17 cellular contexts compared by ENCODE assay signal in genomic region chr12:94587266-94588241, GRCh38.
A peak's percentile ranks its signal among the peaks of the same experiment; 100 is the strongest.
DNase-seq lines count a peak whose midpoint lies in the region; ATAC-seq, FAIRE-seq and TF ChIP-seq lines count a peak whose summit lies in the region.
"Had no signal": no experiment of that assay in that cellular context is flagged by ENCODE, and none has a peak within 500 bp of the region (broad histone marks: within the 10 kb centered on the region; RNA-seq: fewer than 3 reads in every experiment).

No MANE protein-coding gene starts in this region.

- TF ChIP-seq EP300 in GM12878 (IDR thresholded peaks at IDR 0.05; ENCODE audit: borderline replicate concordance in 1 of 2, control insufficient read depth in 1 of 2, low read depth in 2 of 2, low read length in 2 of 2) = no peak

- no peaks in the 10 kb centered on the region for H3K79me2 ChIP-seq in GM12878 (ENCODE audit: control insufficient read depth, insufficient read depth, low read length)

- peaks cover 0 to 5% of the 10 kb centered on the region in 2 experiments; a peak in 1 of 4 replicates for H3K36me3 ChIP-seq in GM12878 (ENCODE audit: control insufficient read depth in 2 of 2, insufficient read depth in 2 of 2, low read length in 1 of 2)
- no peaks in the 10 kb centered on the region for H3K36me3 ChIP-seq in thyroid gland
- H3K36me3 ChIP-seq in SJCRH30 = no peaks in the 10 kb centered on the region
- H3K36me3 ChIP-seq: BLaER1, tibial artery had no signal

- no peak overlapping the region for H3K4me2 ChIP-seq in GM12878 (ENCODE audit: control insufficient read depth, insufficient read depth)

- no peaks in the 10 kb centered on the region for H3K27me3 ChIP-seq in GM12878 (replicated peaks in 1 of 2; ENCODE audit: control insufficient read depth in 2 of 2, insufficient read depth in 2 of 2, low read length in 1 of 2)
- no peaks in the 10 kb centered on the region for H3K27me3 ChIP-seq in right cardiac atrium (ENCODE audit: control insufficient read depth, insufficient read depth)
- H3K27me3 ChIP-seq in thyroid gland = no peaks in the 10 kb centered on the region
- no peaks in the 10 kb centered on the region for H3K27me3 ChIP-seq in SJCRH30
- H3K27me3 ChIP-seq: BLaER1, tibial artery had no signal

- H3K9me3 Mint-ChIP-seq in neural crest cell = no peaks in the 10 kb centered on the region
- H3K9me3 Mint-ChIP-seq: activated CD4-positive, alpha-beta T cell treated with anti-CD3 and anti-CD28 coated beads, Interleukin-2, amount 10 ng/mL, durations not matched to agents 24 days and 14 days; activated T-cell treated with anti-CD3 and anti-CD28 coated beads, Interleukin-2, amount 50 U/mL, for 4 hours; HFFc6; T-helper 2 cell treated with Interferon-gamma antibody and Interleukin-4, amounts not matched to agents 5 μg/mL and 100 μg/mL, for 36 hours had no signal

- no peaks in the 10 kb centered on the region for H3K36me3 Mint-ChIP-seq in neural crest cell (ENCODE audit: low read depth)
- H3K36me3 Mint-ChIP-seq: naive thymus-derived CD4-positive, alpha-beta T cell had no signal

- ATAC-seq in GM12878 = no peak
- ATAC-seq in right cardiac atrium = peak; percentile 81 to 96
- ATAC-seq in HG03460 (IDR thresholded peaks at IDR 0.05; ENCODE audit: unreplicated experiment) = no peak
- ATAC-seq: activated T-cell treated with anti-CD3 and anti-CD28 coated beads, Interleukin-2, amount 50 U/mL, for 4 hours; naive thymus-derived CD4-positive, alpha-beta T cell had no signal

- H3K9me3 ChIP-seq in GM12878 (replicated peaks; ENCODE audit: control insufficient read depth, insufficient read depth, low read length) (no peaks in the 10 kb centered on the region), right cardiac atrium (ENCODE audit: control insufficient read depth, low read length) (no peaks in the 10 kb centered on the region), thyroid gland (no peaks in the 10 kb centered on the region), SJCRH30 (replicated peaks) (no peaks in the 10 kb centered on the region)
- H3K9me3 ChIP-seq: BLaER1, tibial artery had no signal

- H3K4me1 ChIP-seq in GM12878 (ENCODE audit: control insufficient read depth, insufficient read depth, low read length) (no peaks in the 10 kb centered on the region), right cardiac atrium (ENCODE audit: control insufficient read depth, insufficient read depth, low read length) (peaks cover 7% of the 10 kb centered on the region), thyroid gland (peaks cover 24 to 41% of the 10 kb centered on the region in 2 donors), SJCRH30 (no peaks in the 10 kb centered on the region)
- H3K4me1 ChIP-seq: tibial artery had no signal

- DNase-seq in GM12878 (ENCODE audit: low read depth, low spot score) (no peak), right cardiac atrium (peak in 1 of 3 donors; percentile 52), neural crest cell (ENCODE audit: low read depth, low spot score) (no peak), thyroid gland (no peak), T-helper 2 cell (no peak), SJCRH30 (no peak), SKM-1 treated with dmso at 0.1 percent for 144 hours (lab: John Stamatoyannopoulos, UW; ENCODE audit: unreplicated experiment) (no peak)
- DNase-seq: activated CD4-positive, alpha-beta T cell treated with anti-CD3 and anti-CD28 coated beads, Interleukin-2, amount 10 ng/mL, durations not matched to agents 24 days and 14 days; activated T-cell treated with anti-CD3 and anti-CD28 coated beads, Interleukin-2, amount 50 U/mL, for 4 hours; HFFc6; naive thymus-derived CD4-positive, alpha-beta T cell; NCI-H2081 treated with DMSO at 0.1 percent for 48 hours; tibial artery had no signal

- FAIRE-seq in GM12878 (lab: Jason Lieb, UNC) = no peak
- FAIRE-seq: HTR-8/SVneo had no signal

- SMC1A ChIA-PET in GM12878 (lab: Charles Lee; ENCODE audit: uncharacterized antibody, unreplicated experiment) = interaction anchor here (0.9 to 2.1 kb wide), 2 partner anchors 8 to 135 kb away, joined by 3 to 8 read pairs; no protein-coding TSS in a partner anchor

- H3K27ac ChIP-seq in GM12878 (ENCODE audit: control insufficient read depth, insufficient read depth) (no peak overlapping the region), right cardiac atrium (ENCODE audit: low read length) (peak overlapping the region; percentile 92), thyroid gland (peak overlapping the region; percentile 13 to 64 (median 49)), SJCRH30 (no peak overlapping the region)
- H3K27ac ChIP-seq: BLaER1, tibial artery had no signal

- no peak overlapping the region for H3K9ac ChIP-seq in GM12878 (ENCODE audit: control insufficient read depth, insufficient read depth, low read length)
- H3K9ac ChIP-seq: BLaER1 had no signal

- no peaks in the 10 kb centered on the region for H4K20me1 ChIP-seq in GM12878 (ENCODE audit: control insufficient read depth, insufficient read depth)
- H4K20me1 ChIP-seq: BLaER1 had no signal

- TF ChIP-seq POLR2A in GM12878 (IDR thresholded peaks at IDR 0.05; ENCODE audit: low read depth, low read length) = no peak
- TF ChIP-seq POLR2A in thyroid gland (IDR thresholded peaks at IDR 0.05) = no peak

- peaks cover 68% of the 10 kb centered on the region for H3K4me1 Mint-ChIP-seq in neural crest cell

- intact Hi-C loops in GM12878 (cut with micrococcal nuclease; ENCODE audit: unreplicated experiment) = no loop called here
- intact Hi-C loops in right cardiac atrium (cut with DNase I) = no loop called here
- intact Hi-C loops in thyroid gland (cut with DNase I) = no loop called here

- POLR2A ChIA-PET in GM12878 (lab: Charles Lee) = interaction anchor here (1.2 kb wide), 1 partner anchor 17 kb away, joined by 5 read pairs; no protein-coding TSS in a partner anchor

- in situ Hi-C loops in GM12878 (cut with MboI) = no loop called here

- peak overlapping the region; percentile 95 for H3K27ac Mint-ChIP-seq in neural crest cell (ENCODE audit: unreplicated experiment)
- H3K27ac Mint-ChIP-seq: activated CD4-positive, alpha-beta T cell treated with anti-CD3 and anti-CD28 coated beads, Interleukin-2, amount 10 ng/mL, durations not matched to agents 24 days and 14 days; HFFc6; naive thymus-derived CD4-positive, alpha-beta T cell; T-helper 2 cell treated with Interferon-gamma antibody and Interleukin-4, amounts not matched to agents 5 μg/mL and 100 μg/mL, for 36 hours had no signal

- no peak overlapping the region for H2AFZ ChIP-seq in GM12878 (ENCODE audit: control insufficient read depth, low read depth, low read length)

- CTCF ChIA-PET in GM12878 (lab: Yijun Ruan, JAX) = interaction anchor here (0.8 kb wide), 1 partner anchor 162 kb away, joined by 3 read pairs; no protein-coding TSS in a partner anchor

- TF ChIP-seq RAD21 in GM12878 (IDR thresholded peaks at IDR 0.05; ENCODE audit: insufficient read depth, low read depth, low read length) = no peak

- TF ChIP-seq CTCF in GM12878 (IDR thresholded peaks at IDR 0.05 in 2 of 3, conservative IDR thresholded peaks at IDR 0.05 in 1 of 3; ENCODE audit: control insufficient read depth in 2 of 3, extremely low read depth in 1 of 3, insufficient read depth in 1 of 3, low read depth in 3 of 3, low read length in 3 of 3) = no peak
- no peak for TF ChIP-seq CTCF in neural crest cell (conservative IDR thresholded peaks at IDR 0.05)
- no peak for TF ChIP-seq CTCF in thyroid gland (IDR thresholded peaks at IDR 0.05)

- H3K4me3 Mint-ChIP-seq in neural crest cell = peak overlapping the region; percentile 69
- H3K4me3 Mint-ChIP-seq: activated CD4-positive, alpha-beta T cell treated with anti-CD3 and anti-CD28 coated beads, Interleukin-2, amount 10 ng/mL, durations not matched to agents 24 days and 14 days; activated T-cell treated with anti-CD3 and anti-CD28 coated beads, Interleukin-2, amount 50 U/mL, for 4 hours; HFFc6; naive thymus-derived CD4-positive, alpha-beta T cell; T-helper 2 cell treated with Interferon-gamma antibody and Interleukin-4, amounts not matched to agents 5 μg/mL and 100 μg/mL, for 36 hours had no signal

- no peak overlapping the region for H3K4me3 ChIP-seq in GM12878
- no peak overlapping the region for H3K4me3 ChIP-seq in right cardiac atrium (ENCODE audit: low read length)
- no peak overlapping the region for H3K4me3 ChIP-seq in thyroid gland (replicated peaks in 1 of 3)
- no peak overlapping the region for H3K4me3 ChIP-seq in SJCRH30
- H3K4me3 ChIP-seq: BLaER1, tibial artery had no signal

- no peaks in the 10 kb centered on the region for H3K27me3 Mint-ChIP-seq in neural crest cell (ENCODE audit: low read depth)

- WGBS in GM12878 (ENCODE audit: insufficient coverage, insufficient replicate concordance, low lambda C conversion rate, missing lambda C conversion rate) = 91% methylated on average over 14 of the region's 14 CpGs
- 67% methylated on average over 14 of the region's 14 CpGs for WGBS in right cardiac atrium
- 70 to 86% methylated on average over 14 of the region's 14 CpGs for WGBS in thyroid gland, 2 donors

- RAD21 ChIA-PET in GM12878 (lab: Charles Lee; ENCODE audit: unreplicated experiment) = interaction anchor here (1.0 kb wide), 1 partner anchor 288 kb away, joined by 3 read pairs; no protein-coding TSS in a partner anchor

- no TSS peak for BruUV-seq in GM12878 (replicated peaks; lab: Mats Ljungman, UMichigan)

TF ChIP-seq in GM12878, 131 proteins besides CTCF, POLR2A, EP300 and RAD21:
- TF ChIP-seq ETV6 (conservative IDR thresholded peaks at IDR 0.05 in 1 of 2, IDR thresholded peaks at IDR 0.05 in 1 of 2; ENCODE audit: borderline replicate concordance in 1 of 2, low read depth in 1 of 2) (no peak), SUZ12 (IDR thresholded peaks at IDR 0.05; ENCODE audit: unreplicated experiment) (no peak), NR2C1 (IDR thresholded peaks at IDR 0.05) (0 out of 2 replicates have a peak, but pooled peaks have one; percentile 18), SP1 (IDR thresholded peaks at IDR 0.05; ENCODE audit: low read depth, low read length) (no peak), BMI1 (IDR thresholded peaks at IDR 0.05; ENCODE audit: borderline replicate concordance) (no peak)

Comparison
In these comparisons a context has a peak if more than half of its experiments do, and no peak if none do; other contexts are left out.
1. ATAC-seq: peak in right cardiac atrium (2 of 2); none in GM12878 (single experiment) and HG03460 (single experiment).
2. H3K27ac ChIP-seq: peak in right cardiac atrium (single experiment) and thyroid gland (3 of 3); none in GM12878 (single experiment) and SJCRH30 (single experiment).